ENCODE assay signal across 1 cellular context in the genomic region with DNA sequence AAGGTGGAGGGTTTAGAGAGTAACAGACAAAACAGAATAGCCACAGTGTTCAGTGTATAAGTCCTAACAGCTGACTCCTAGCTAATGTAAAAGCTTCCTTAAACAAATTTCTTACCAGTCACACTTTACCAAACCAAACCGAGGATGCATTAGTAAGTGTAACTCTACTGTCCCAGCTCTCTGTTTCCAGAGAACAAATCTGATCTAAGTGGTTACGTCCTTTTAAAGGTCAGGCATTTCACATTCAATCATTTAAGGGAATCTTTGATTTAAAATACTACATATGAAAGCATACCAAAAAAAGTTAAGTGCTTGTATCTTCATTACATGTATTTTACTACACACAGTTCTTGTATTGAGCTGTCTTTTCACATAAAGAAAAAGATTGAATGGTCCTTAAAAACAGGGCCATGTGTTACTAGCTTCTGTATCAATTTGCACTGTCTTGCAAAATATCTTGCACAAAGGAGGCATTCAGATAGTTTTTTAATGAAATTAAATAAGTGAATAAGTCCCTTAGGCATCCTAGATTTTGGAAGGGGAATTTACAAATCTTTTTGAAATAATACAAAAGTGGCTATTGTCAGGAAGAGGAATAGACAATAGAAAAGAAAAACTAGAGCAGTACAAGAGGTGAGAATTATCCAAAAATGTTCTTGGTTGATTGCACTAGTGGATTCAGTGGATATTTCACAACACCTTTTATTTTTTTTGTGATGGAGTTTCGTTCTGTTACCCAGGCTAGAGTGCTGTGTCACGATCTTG.
TF ChIP-seq lines count a peak whose summit lies in the region.

No MANE protein-coding gene starts in this region.

TF ChIP-seq in SK-N-SH treated with all-trans-retinoic acid at 6 μM for 48 hours, 23 proteins besides CTCF, POLR2A, EP300 and RAD21 (continued from another document):
- TF ChIP-seq, protein P1, sequence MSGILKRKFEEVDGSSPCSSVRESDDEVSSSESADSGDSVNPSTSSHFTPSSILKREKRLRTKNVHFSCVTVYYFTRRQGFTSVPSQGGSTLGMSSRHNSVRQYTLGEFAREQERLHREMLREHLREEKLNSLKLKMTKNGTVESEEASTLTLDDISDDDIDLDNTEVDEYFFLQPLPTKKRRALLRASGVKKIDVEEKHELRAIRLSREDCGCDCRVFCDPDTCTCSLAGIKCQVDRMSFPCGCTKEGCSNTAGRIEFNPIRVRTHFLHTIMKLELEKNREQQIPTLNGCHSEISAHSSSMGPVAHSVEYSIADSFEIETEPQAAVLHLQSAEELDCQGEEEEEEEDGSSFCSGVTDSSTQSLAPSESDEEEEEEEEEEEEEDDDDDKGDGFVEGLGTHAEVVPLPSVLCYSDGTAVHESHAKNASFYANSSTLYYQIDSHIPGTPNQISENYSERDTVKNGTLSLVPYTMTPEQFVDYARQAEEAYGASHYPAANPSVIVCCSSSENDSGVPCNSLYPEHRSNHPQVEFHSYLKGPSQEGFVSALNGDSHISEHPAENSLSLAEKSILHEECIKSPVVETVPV (CRISPR knock-in tag; IDR thresholded peaks at IDR 0.05): peak; percentile 45; the same call in 1 of the 2 replicates
- TF ChIP-seq OSR1 (CRISPR knock-in tag; IDR thresholded peaks at IDR 0.05) (no peak), ZFP3 (CRISPR knock-in tag; IDR thresholded peaks at IDR 0.05) (0 out of 2 replicates have a peak, but pooled peaks have one; percentile 5), BACH2 (CRISPR knock-in tag; IDR thresholded peaks at IDR 0.05; ENCODE audit: borderline replicate concordance) (no peak), GLIS3 (CRISPR knock-in tag; IDR thresholded peaks at IDR 0.05) (no peak), ISL1 (CRISPR knock-in tag; IDR thresholded peaks at IDR 0.05) (peak; percentile 99), ESRRG (CRISPR knock-in tag; IDR thresholded peaks at IDR 0.05) (no peak), PPARA (CRISPR knock-in tag; IDR thresholded peaks at IDR 0.05; ENCODE audit: borderline replicate concordance) (no peak), POU6F1 (CRISPR knock-in tag; IDR thresholded peaks at IDR 0.05; ENCODE audit: borderline replicate concordance, low read depth) (no peak)
- TF ChIP-seq, protein P2, sequence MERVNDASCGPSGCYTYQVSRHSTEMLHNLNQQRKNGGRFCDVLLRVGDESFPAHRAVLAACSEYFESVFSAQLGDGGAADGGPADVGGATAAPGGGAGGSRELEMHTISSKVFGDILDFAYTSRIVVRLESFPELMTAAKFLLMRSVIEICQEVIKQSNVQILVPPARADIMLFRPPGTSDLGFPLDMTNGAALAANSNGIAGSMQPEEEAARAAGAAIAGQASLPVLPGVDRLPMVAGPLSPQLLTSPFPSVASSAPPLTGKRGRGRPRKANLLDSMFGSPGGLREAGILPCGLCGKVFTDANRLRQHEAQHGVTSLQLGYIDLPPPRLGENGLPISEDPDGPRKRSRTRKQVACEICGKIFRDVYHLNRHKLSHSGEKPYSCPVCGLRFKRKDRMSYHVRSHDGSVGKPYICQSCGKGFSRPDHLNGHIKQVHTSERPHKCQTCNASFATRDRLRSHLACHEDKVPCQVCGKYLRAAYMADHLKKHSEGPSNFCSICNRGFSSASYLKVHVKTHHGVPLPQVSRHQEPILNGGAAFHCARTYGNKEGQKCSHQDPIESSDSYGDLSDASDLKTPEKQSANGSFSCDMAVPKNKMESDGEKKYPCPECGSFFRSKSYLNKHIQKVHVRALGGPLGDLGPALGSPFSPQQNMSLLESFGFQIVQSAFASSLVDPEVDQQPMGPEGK (CRISPR knock-in tag; IDR thresholded peaks at IDR 0.05; ENCODE audit: borderline replicate concordance): no peak
